ENCODE assay signal across 1 cellular context in the genomic region with DNA sequence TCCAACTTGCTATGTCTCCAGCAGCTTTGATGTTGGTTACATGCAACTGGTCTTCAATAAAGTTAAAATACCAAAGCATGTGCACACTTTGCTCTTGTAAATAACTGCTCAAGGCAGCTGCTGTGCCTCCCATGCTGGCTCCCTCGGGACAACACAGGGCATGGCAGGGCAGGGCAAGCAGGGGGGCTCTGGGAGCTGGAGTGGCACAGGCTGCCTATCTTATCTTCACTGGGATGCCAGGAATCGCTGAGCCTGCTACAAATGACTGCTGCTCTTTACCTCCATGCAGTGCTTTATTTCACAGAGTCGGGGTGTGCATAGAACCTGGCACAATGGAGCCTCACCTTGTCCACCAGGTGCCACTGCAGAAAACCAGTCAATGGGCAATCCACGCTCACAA.
TF ChIP-seq lines count a peak whose summit lies in the region.

No MANE protein-coding gene starts in this region.

TF ChIP-seq in SK-N-SH treated with all-trans-retinoic acid at 6 μM for 48 hours, 23 proteins besides CTCF, POLR2A, EP300 and RAD21 (continued from another document):
- TF ChIP-seq, protein P1, sequence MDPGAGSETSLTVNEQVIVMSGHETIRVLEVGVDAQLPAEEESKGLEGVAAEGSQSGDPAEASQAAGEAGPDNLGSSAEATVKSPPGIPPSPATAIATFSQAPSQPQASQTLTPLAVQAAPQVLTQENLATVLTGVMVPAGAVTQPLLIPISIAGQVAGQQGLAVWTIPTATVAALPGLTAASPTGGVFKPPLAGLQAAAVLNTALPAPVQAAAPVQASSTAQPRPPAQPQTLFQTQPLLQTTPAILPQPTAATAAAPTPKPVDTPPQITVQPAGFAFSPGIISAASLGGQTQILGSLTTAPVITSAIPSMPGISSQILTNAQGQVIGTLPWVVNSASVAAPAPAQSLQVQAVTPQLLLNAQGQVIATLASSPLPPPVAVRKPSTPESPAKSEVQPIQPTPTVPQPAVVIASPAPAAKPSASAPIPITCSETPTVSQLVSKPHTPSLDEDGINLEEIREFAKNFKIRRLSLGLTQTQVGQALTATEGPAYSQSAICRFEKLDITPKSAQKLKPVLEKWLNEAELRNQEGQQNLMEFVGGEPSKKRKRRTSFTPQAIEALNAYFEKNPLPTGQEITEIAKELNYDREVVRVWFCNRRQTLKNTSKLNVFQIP (CRISPR knock-in tag; IDR thresholded peaks at IDR 0.05; ENCODE audit: borderline replicate concordance, low read depth): no peak
- TF ChIP-seq, protein P2, sequence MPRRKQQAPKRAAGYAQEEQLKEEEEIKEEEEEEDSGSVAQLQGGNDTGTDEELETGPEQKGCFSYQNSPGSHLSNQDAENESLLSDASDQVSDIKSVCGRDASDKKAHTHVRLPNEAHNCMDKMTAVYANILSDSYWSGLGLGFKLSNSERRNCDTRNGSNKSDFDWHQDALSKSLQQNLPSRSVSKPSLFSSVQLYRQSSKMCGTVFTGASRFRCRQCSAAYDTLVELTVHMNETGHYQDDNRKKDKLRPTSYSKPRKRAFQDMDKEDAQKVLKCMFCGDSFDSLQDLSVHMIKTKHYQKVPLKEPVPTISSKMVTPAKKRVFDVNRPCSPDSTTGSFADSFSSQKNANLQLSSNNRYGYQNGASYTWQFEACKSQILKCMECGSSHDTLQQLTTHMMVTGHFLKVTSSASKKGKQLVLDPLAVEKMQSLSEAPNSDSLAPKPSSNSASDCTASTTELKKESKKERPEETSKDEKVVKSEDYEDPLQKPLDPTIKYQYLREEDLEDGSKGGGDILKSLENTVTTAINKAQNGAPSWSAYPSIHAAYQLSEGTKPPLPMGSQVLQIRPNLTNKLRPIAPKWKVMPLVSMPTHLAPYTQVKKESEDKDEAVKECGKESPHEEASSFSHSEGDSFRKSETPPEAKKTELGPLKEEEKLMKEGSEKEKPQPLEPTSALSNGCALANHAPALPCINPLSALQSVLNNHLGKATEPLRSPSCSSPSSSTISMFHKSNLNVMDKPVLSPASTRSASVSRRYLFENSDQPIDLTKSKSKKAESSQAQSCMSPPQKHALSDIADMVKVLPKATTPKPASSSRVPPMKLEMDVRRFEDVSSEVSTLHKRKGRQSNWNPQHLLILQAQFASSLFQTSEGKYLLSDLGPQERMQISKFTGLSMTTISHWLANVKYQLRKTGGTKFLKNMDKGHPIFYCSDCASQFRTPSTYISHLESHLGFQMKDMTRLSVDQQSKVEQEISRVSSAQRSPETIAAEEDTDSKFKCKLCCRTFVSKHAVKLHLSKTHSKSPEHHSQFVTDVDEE (CRISPR knock-in tag; IDR thresholded peaks at IDR 0.05): no peak
- no peak for TF ChIP-seq RARB (CRISPR knock-in tag; IDR thresholded peaks at IDR 0.05)
- TF ChIP-seq ZC3H10 (CRISPR knock-in tag; IDR thresholded peaks at IDR 0.05): no peak
